In genomic region chr19:5691930-5692784, GRCh38 we compare ENCODE assay signal across 1 cellular context.
TF ChIP-seq lines count a peak whose summit lies in the region.

No MANE protein-coding gene starts in this region.

TF ChIP-seq in K562, 482 proteins besides CTCF, POLR2A, EP300 and RAD21 (continued from another document and continues in another):
- TF ChIP-seq ZBTB9 (CRISPR knock-in tag; IDR thresholded peaks at IDR 0.05) (peak; percentile 8; the same call in 1 of the 2 replicates), IRF1 (CRISPR knock-in tag; IDR thresholded peaks at IDR 0.05; ENCODE audit: borderline replicate concordance) (no peak), E2F6 (IDR thresholded peaks at IDR 0.05; ENCODE audit: borderline replicate concordance in 1 of 2, extremely low read depth in 1 of 2, insufficient read depth in 1 of 2, insufficient read length in 1 of 2, low read depth in 1 of 2, low read length in 1 of 2, poor library complexity in 1 of 2, severe bottlenecking in 1 of 2) (no peak), E2F3 (CRISPR knock-in tag; IDR thresholded peaks at IDR 0.05) (no peak), ZNF277 (CRISPR knock-in tag; IDR thresholded peaks at IDR 0.05; ENCODE audit: borderline replicate concordance) (no peak), ZZZ3 (IDR thresholded peaks at IDR 0.05) (no peak), RBM39 (optimal IDR thresholded peaks at IDR 0.05; ENCODE audit: low read depth, low read length) (no peak), POLR3G (IDR thresholded peaks at IDR 0.05; ENCODE audit: extremely low read depth, insufficient read length, insufficient replicate concordance) (no peak), ZNF175 (CRISPR knock-in tag; IDR thresholded peaks at IDR 0.05; ENCODE audit: low read depth) (no peak), CEBPB (tag; IDR thresholded peaks at IDR 0.05) (no peak), ZNF445 (CRISPR knock-in tag; IDR thresholded peaks at IDR 0.05; ENCODE audit: low read depth) (no peak), ZNF785 (CRISPR knock-in tag; IDR thresholded peaks at IDR 0.05) (no peak), FOXM1 (IDR thresholded peaks at IDR 0.05; ENCODE audit: low read depth) (no peak), FOXM1 (CRISPR knock-in tag; IDR thresholded peaks at IDR 0.05; ENCODE audit: low read depth) (no peak), CTBP1 (IDR thresholded peaks at IDR 0.05; ENCODE audit: borderline replicate concordance) (0 out of 2 replicates have a peak, but pooled peaks have one; percentile 20), PTTG1 (tag; IDR thresholded peaks at IDR 0.05; ENCODE audit: low read depth) (no peak), ZNF609 (CRISPR knock-in tag; IDR thresholded peaks at IDR 0.05; ENCODE audit: borderline replicate concordance) (no peak), ZFX (CRISPR knock-in tag; IDR thresholded peaks at IDR 0.05) (peak; percentile 70), HINFP (tag; conservative IDR thresholded peaks at IDR 0.05; ENCODE audit: low read depth) (no peak), CCNT2 (IDR thresholded peaks at IDR 0.05; ENCODE audit: borderline replicate concordance, extremely low read depth, insufficient read length, low read depth, low read length) (peak; percentile 85), ZNF444 (CRISPR knock-in tag; IDR thresholded peaks at IDR 0.05) (no peak), FOXA1 (IDR thresholded peaks at IDR 0.05; ENCODE audit: borderline replicate concordance) (no peak), SNAPC5 (CRISPR knock-in tag; IDR thresholded peaks at IDR 0.05) (no peak), ATF1 (CRISPR knock-in tag; IDR thresholded peaks at IDR 0.05) (no peak), ATF1 (tag; IDR thresholded peaks at IDR 0.05) (no peak), SRF (CRISPR knock-in tag; IDR thresholded peaks at IDR 0.05) (no peak; a peak in 1 of 4 replicates), ZNF263 (CRISPR knock-in tag; IDR thresholded peaks at IDR 0.05; ENCODE audit: borderline replicate concordance) (no peak), COPS2 (conservative IDR thresholded peaks at IDR 0.05) (no peak), ZNF592 (IDR thresholded peaks at IDR 0.05) (no peak), PML (IDR thresholded peaks at IDR 0.05; ENCODE audit: low read length) (peak; percentile 79), ZNF133 (CRISPR knock-in tag; IDR thresholded peaks at IDR 0.05) (no peak), ZNF384 (IDR thresholded peaks at IDR 0.05; ENCODE audit: low read depth, low read length) (no peak), ZBTB1 (CRISPR knock-in tag; IDR thresholded peaks at IDR 0.05; ENCODE audit: borderline replicate concordance, low read depth) (no peak), DMBX1 (CRISPR knock-in tag; IDR thresholded peaks at IDR 0.05; ENCODE audit: borderline replicate concordance) (no peak), ZBTB43 (CRISPR knock-in tag; IDR thresholded peaks at IDR 0.05) (no peak), ZNF830 (CRISPR knock-in tag; IDR thresholded peaks at IDR 0.05) (no peak), SMARCA5 (IDR thresholded peaks at IDR 0.05) (no peak), CSDE1 (IDR thresholded peaks at IDR 0.05) (no peak)
